Comparison of ENCODE assay signal across 8 cellular contexts in genomic region chr5:39080168-39080567, GRCh38.
"Had no signal": no experiment of that assay in that cellular context is flagged by ENCODE, and none has a peak within 500 bp of the region (broad histone marks: within the 10 kb centered on the region; RNA-seq: fewer than 3 reads in every experiment).

No MANE protein-coding gene starts in this region.

- ATAC-seq: activated CD4-positive, alpha-beta T cell treated with anti-CD3 and anti-CD28 coated beads for 36 hours; naive thymus-derived CD8-positive, alpha-beta T cell; stimulated activated memory B cell treated with anti-CD40 and anti-IgM and Interleukin-4, amounts not matched to agents 10 μg/mL and 1 μg/mL and 100 μg/mL, for 72 hours had no signal

- H3K27me3 ChIP-seq: cardiac muscle cell, neutrophil, sigmoid colon had no signal

- H3K9me3 ChIP-seq: neutrophil, sigmoid colon, upper lobe of right lung had no signal

- H3K4me3 ChIP-seq: cardiac muscle cell, sigmoid colon, upper lobe of right lung had no signal

- H3K27ac ChIP-seq: cardiac muscle cell, neutrophil, sigmoid colon, upper lobe of right lung had no signal

- H3K36me3 ChIP-seq: cardiac muscle cell, neutrophil, sigmoid colon, upper lobe of right lung had no signal

- DNase-seq: stimulated activated CD4-positive, alpha-beta T cell treated with anti-CD3 and anti-CD28 coated beads, Interleukin-4, amount 100 ng/mL, for 4 hours; upper lobe of right lung had no signal
